19 cellular contexts compared by ENCODE assay signal in the genomic region with DNA sequence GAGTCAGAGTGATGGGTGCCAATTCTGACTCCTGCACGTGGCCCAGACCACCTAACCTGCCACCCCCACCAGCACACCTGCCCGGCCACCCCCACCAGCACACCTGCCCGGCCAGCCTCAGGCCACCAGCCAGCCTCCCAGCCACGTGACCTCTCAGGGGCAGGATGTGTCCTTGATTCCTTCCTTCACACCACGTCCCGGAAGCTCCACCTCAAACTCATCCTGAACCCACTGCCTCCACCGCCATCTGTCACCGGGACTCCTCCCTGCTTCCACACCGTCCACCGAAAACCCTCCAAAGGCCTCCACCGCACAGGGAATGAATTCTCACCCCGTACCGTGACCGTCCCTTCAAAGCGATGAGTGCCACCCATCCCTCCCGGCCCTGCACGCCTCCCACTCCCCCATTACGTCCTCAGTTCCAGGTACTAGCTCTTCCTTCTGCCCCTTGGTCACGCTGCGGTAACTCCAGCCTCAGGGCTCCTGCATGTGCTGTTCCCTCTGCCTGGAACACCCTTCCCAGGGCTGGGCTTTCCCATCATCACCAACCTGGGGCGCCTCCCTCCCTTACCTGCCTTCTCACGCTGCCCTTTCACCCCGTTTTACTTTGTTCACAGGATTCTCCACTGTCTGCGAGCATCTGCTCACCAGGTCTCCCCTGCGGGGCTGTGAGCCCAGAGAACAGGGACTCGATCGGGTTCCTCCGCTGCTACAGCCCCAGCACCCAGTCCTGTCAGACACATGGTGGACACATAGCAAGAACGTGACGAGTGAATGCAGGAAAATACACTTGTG.
A peak's percentile ranks its signal among the peaks of the same experiment; 100 is the strongest.
DNase-seq lines count a peak whose midpoint lies in the region; ATAC-seq, FAIRE-seq and TF ChIP-seq lines count a peak whose summit lies in the region.
"Had no signal": no experiment of that assay in that cellular context is flagged by ENCODE, and none has a peak within 500 bp of the region (broad histone marks: within the 10 kb centered on the region; RNA-seq: fewer than 3 reads in every experiment).

No MANE protein-coding gene starts in this region.

- no peak overlapping the region for H3K27ac ChIP-seq in uterus
- H3K27ac ChIP-seq: gastrocnemius medialis had no signal

- no peaks in the 10 kb centered on the region for H3K27me3 ChIP-seq in uterus
- H3K27me3 ChIP-seq: gastrocnemius medialis had no signal

- no peaks in the 10 kb centered on the region for H3K36me3 Mint-ChIP-seq in activated naive CD8-positive, alpha-beta T cell treated with anti-CD3 and anti-CD28 coated beads, Interleukin-2, amount 10 ng/mL, durations not matched to agents 7 days and 5 days
- no peaks in the 10 kb centered on the region for H3K36me3 Mint-ChIP-seq in activated naive CD8-positive, alpha-beta T cell treated with anti-CD3 and anti-CD28 coated beads for 36 hours
- no peaks in the 10 kb centered on the region for H3K36me3 Mint-ChIP-seq in glutamatergic neuron (ENCODE audit: unreplicated experiment)

- ATAC-seq in activated naive CD8-positive, alpha-beta T cell treated with anti-CD3 and anti-CD28 coated beads, Interleukin-2, amount 10 ng/mL, durations not matched to agents 7 days and 5 days (ENCODE audit: low read depth) = no peak
- ATAC-seq in omental fat pad (ENCODE audit: low FRiP score) = no peak
- ATAC-seq: activated CD8-positive, alpha-beta T cell treated with anti-CD3 and anti-CD28 coated beads for 36 hours; gastrocnemius medialis; left colon had no signal

- H3K9me3 ChIP-seq in uterus = no peaks in the 10 kb centered on the region
- H3K9me3 ChIP-seq: gastrocnemius medialis had no signal

- TF ChIP-seq POLR2A in uterus (IDR thresholded peaks at IDR 0.05) = no peak

- no peak overlapping the region for H3K4me3 Mint-ChIP-seq in activated naive CD8-positive, alpha-beta T cell treated with anti-CD3 and anti-CD28 coated beads, Interleukin-2, amount 10 ng/mL, durations not matched to agents 7 days and 5 days
- H3K4me3 Mint-ChIP-seq in activated naive CD8-positive, alpha-beta T cell treated with anti-CD3 and anti-CD28 coated beads for 36 hours = no peak overlapping the region
- H3K4me3 Mint-ChIP-seq in glutamatergic neuron (ENCODE audit: unreplicated experiment) = no peak overlapping the region
- H3K4me3 Mint-ChIP-seq: activated CD8-positive, alpha-beta T cell treated with anti-CD3 and anti-CD28 coated beads for 36 hours; stimulated activated naive CD8-positive, alpha-beta T cell treated with anti-CD3 and anti-CD28 coated beads, Interleukin-15, Interleukin-2, amounts not matched to agents 100 ng/mL and 50 ng/mL, for 24 hours had no signal

- no peaks in the 10 kb centered on the region for H3K4me1 Mint-ChIP-seq in activated naive CD8-positive, alpha-beta T cell treated with anti-CD3 and anti-CD28 coated beads, Interleukin-2, amount 10 ng/mL, durations not matched to agents 7 days and 5 days
- H3K4me1 Mint-ChIP-seq in activated naive CD8-positive, alpha-beta T cell treated with anti-CD3 and anti-CD28 coated beads for 36 hours = no peaks in the 10 kb centered on the region
- peaks cover 25% of the 10 kb centered on the region for H3K4me1 Mint-ChIP-seq in glutamatergic neuron (ENCODE audit: low read depth, unreplicated experiment)

- H3K9me3 Mint-ChIP-seq in activated naive CD8-positive, alpha-beta T cell treated with anti-CD3 and anti-CD28 coated beads, Interleukin-2, amount 10 ng/mL, durations not matched to agents 7 days and 5 days = no peaks in the 10 kb centered on the region
- H3K9me3 Mint-ChIP-seq in activated naive CD8-positive, alpha-beta T cell treated with anti-CD3 and anti-CD28 coated beads for 36 hours = no peaks in the 10 kb centered on the region
- peaks cover 7% of the 10 kb centered on the region for H3K9me3 Mint-ChIP-seq in glutamatergic neuron (ENCODE audit: unreplicated experiment)
- H3K9me3 Mint-ChIP-seq: activated CD8-positive, alpha-beta T cell treated with anti-CD3 and anti-CD28 coated beads for 36 hours; activated T-helper 2 cell treated with anti-CD3 and anti-CD28 coated beads, Interferon-gamma antibody, Interleukin-2, Interleukin-4, amounts not matched to agents 10 μg/mL and 5 μg/mL and 100 μg/mL, durations not matched to agents 14 hours and 24 hours and 36 hours; stimulated activated naive CD8-positive, alpha-beta T cell treated with anti-CD3 and anti-CD28 coated beads, Interleukin-15, Interleukin-2, amounts not matched to agents 100 ng/mL and 50 ng/mL, for 24 hours had no signal

- no peak for DNase-seq in activated naive CD8-positive, alpha-beta T cell treated with anti-CD3 and anti-CD28 coated beads, Interleukin-2, amount 10 ng/mL, durations not matched to agents 7 days and 5 days
- no peak for DNase-seq in activated naive CD8-positive, alpha-beta T cell treated with anti-CD3 and anti-CD28 coated beads for 36 hours
- peak; percentile 7 for DNase-seq in glutamatergic neuron
- DNase-seq in omental fat pad (ENCODE audit: low spot score) = peak; percentile 18
- DNase-seq in uterus = peak; percentile 12 to 15
- DNase-seq in GM03348 (ENCODE audit: low spot score) = no peak
- DNase-seq in urothelium cell line (ENCODE audit: low spot score) = no peak
- DNase-seq in NCI-H1417 treated with DMSO at 0.1 percent for 48 hours (lab: John Stamatoyannopoulos, UW) = no peak
- DNase-seq: activated CD8-positive, alpha-beta T cell treated with anti-CD3 and anti-CD28 coated beads for 36 hours; amniotic stem cell; caudate nucleus; DMS153; gastrocnemius medialis; GF-D8; left colon; occipital lobe had no signal

- peaks cover 21 to 23% of the 10 kb centered on the region in 2 donors for H3K4me1 ChIP-seq in uterus

- peak overlapping the region; percentile 38 for H3K27ac Mint-ChIP-seq in activated naive CD8-positive, alpha-beta T cell treated with anti-CD3 and anti-CD28 coated beads, Interleukin-2, amount 10 ng/mL, durations not matched to agents 7 days and 5 days
- no peak overlapping the region for H3K27ac Mint-ChIP-seq in activated naive CD8-positive, alpha-beta T cell treated with anti-CD3 and anti-CD28 coated beads for 36 hours
- peak overlapping the region; percentile 82 for H3K27ac Mint-ChIP-seq in glutamatergic neuron (ENCODE audit: unreplicated experiment)
- H3K27ac Mint-ChIP-seq: activated CD8-positive, alpha-beta T cell treated with anti-CD3 and anti-CD28 coated beads for 36 hours; activated T-helper 2 cell treated with anti-CD3 and anti-CD28 coated beads, Interferon-gamma antibody, Interleukin-2, Interleukin-4, amounts not matched to agents 10 μg/mL and 5 μg/mL and 100 μg/mL, durations not matched to agents 14 hours and 24 hours and 36 hours; stimulated activated naive CD8-positive, alpha-beta T cell treated with anti-CD3 and anti-CD28 coated beads, Interleukin-15, Interleukin-2, amounts not matched to agents 100 ng/mL and 50 ng/mL, for 24 hours had no signal

- TF ChIP-seq CTCF in glutamatergic neuron (IDR thresholded peaks at IDR 0.05; ENCODE audit: partially characterized antibody, unreplicated experiment) (no peak), omental fat pad (IDR thresholded peaks at IDR 0.05) (no peak), uterus (IDR thresholded peaks at IDR 0.05) (no peak)

- POLR2A ChIA-PET in activated naive CD8-positive, alpha-beta T cell treated with anti-CD3 and anti-CD28 coated beads, Interleukin-2, amount 10 ng/mL, durations not matched to agents 7 days and 5 days (lab: Charles Lee) = no interaction called here

- H3K27me3 Mint-ChIP-seq in activated naive CD8-positive, alpha-beta T cell treated with anti-CD3 and anti-CD28 coated beads, Interleukin-2, amount 10 ng/mL, durations not matched to agents 7 days and 5 days = no peaks in the 10 kb centered on the region
- no peaks in the 10 kb centered on the region for H3K27me3 Mint-ChIP-seq in activated naive CD8-positive, alpha-beta T cell treated with anti-CD3 and anti-CD28 coated beads for 36 hours
- peaks cover 10% of the 10 kb centered on the region for H3K27me3 Mint-ChIP-seq in glutamatergic neuron (ENCODE audit: unreplicated experiment)
- H3K27me3 Mint-ChIP-seq: stimulated activated naive CD8-positive, alpha-beta T cell treated with anti-CD3 and anti-CD28 coated beads, Interleukin-15, Interleukin-2, amounts not matched to agents 100 ng/mL and 50 ng/mL, for 24 hours had no signal

- H3K4me3 ChIP-seq in uterus = no peak overlapping the region
- H3K4me3 ChIP-seq: gastrocnemius medialis had no signal

- intact Hi-C loops in uterus (cut with DNase I; ENCODE audit: low total_unique reads) = no loop called here

- no peaks in the 10 kb centered on the region for H3K36me3 ChIP-seq in uterus
- H3K36me3 ChIP-seq: gastrocnemius medialis had no signal

- FAIRE-seq in urothelium cell line (lab: Jason Lieb, UNC) = no peak
- FAIRE-seq: GM12891 had no signal

Comparison
In these comparisons a context has a peak if more than half of its experiments do, and no peak if none do; other contexts are left out.
1. DNase-seq: peak in glutamatergic neuron (single experiment), omental fat pad (single experiment) and uterus (2 of 2); none in activated naive CD8-positive, alpha-beta T cell treated with anti-CD3 and anti-CD28 coated beads, Interleukin-2, amount 10 ng/mL, durations not matched to agents 7 days and 5 days (single experiment), activated naive CD8-positive, alpha-beta T cell treated with anti-CD3 and anti-CD28 coated beads for 36 hours (single experiment), GM03348 (single experiment), urothelium cell line (single experiment) and NCI-H1417 treated with DMSO at 0.1 percent for 48 hours (single experiment).